In genomic region chr6:30488697-30489080, GRCh38 we compare ENCODE assay signal across 8 cellular contexts. TPM values are rescaled to one million over a fixed set of nuclear protein-coding genes. Genes with fewer than 3 reads are reported as not detected.
A peak's percentile ranks its signal among the peaks of the same experiment; 100 is the strongest.
DNase-seq lines count a peak whose midpoint lies in the region; ATAC-seq, FAIRE-seq and TF ChIP-seq lines count a peak whose summit lies in the region.
"Not testable (repeated sequence)": the region's sequence is repeated elsewhere in the genome, so short reads cannot be mapped to it uniquely, and the experiment has no call there.

No MANE protein-coding gene starts in this region.

- TF ChIP-seq RAD21 in HepG2 (CRISPR knock-in tag; IDR thresholded peaks at IDR 0.05): not testable (repeated sequence)

- CTCF ChIA-PET in CD4-positive, alpha-beta T cell (lab: Charles Lee): interaction anchor here (2.9 kb wide), 1 partner anchor 56 kb away, joined by 7 read pairs; no protein-coding TSS in a partner anchor
- CTCF ChIA-PET in activated CD4-positive, alpha-beta T cell treated with anti-CD3 and anti-CD28 coated beads for 36 hours (lab: Charles Lee): interaction anchor here (8.4 kb wide), 1 partner anchor 43 kb away, joined by 60 read pairs; no protein-coding TSS in a partner anchor
- CTCF ChIA-PET in HepG2 (lab: Yijun Ruan, JAX; ENCODE audit: low intra/inter-chr PET ratio, low total read pairs): interaction anchor here (1.1 kb wide), 1 partner anchor 52 kb away, joined by 3 read pairs; no protein-coding TSS in a partner anchor

- H3K4me1 ChIP-seq in KMS-11 (ENCODE audit: low read depth, poor library complexity, severe bottlenecking): peaks cover 12% of the 10 kb centered on the region
- H3K4me1 ChIP-seq in esophagus (ENCODE audit: control insufficient read depth in 2 of 2, insufficient read depth in 2 of 2, low read length in 1 of 2): peaks cover 10 to 14% of the 10 kb centered on the region in 2 donors
- peaks cover 25% of the 10 kb centered on the region for H3K4me1 ChIP-seq in HepG2 (ENCODE audit: insufficient read depth, low read length)
- H3K4me1 ChIP-seq in suprapubic skin: peaks cover 34% of the 10 kb centered on the region

- TF ChIP-seq EP300 in HepG2 (IDR thresholded peaks at IDR 0.05; ENCODE audit: low read depth in 2 of 2, low read length in 2 of 2); HepG2 (CRISPR knock-in tag; IDR thresholded peaks at IDR 0.05; ENCODE audit: borderline replicate concordance); suprapubic skin (IDR thresholded peaks at IDR 0.05): not testable (repeated sequence)

- H3K36me3 ChIP-seq in KMS-11 (ENCODE audit: insufficient read depth): not testable (repeated sequence)
- H3K36me3 ChIP-seq in esophagus (ENCODE audit: control insufficient read depth in 2 of 2, insufficient read depth in 2 of 2, low read length in 1 of 2) (peaks cover 9 to 29% of the 10 kb centered on the region in 2 donors), HepG2 (replicated peaks in 1 of 2; ENCODE audit: control insufficient read depth in 1 of 2, insufficient read depth in 2 of 2, low read length in 2 of 2) (peaks cover 1 to 19% of the 10 kb centered on the region in 2 experiments; a peak in 4 of 5 replicates), suprapubic skin (peaks cover 37% of the 10 kb centered on the region)

- BruUV-seq in HepG2 (replicated peaks; lab: Mats Ljungman, UMichigan): not testable (repeated sequence)

- not testable (repeated sequence) for H3K27me3 Mint-ChIP-seq in CD4-positive, alpha-beta T cell; activated CD4-positive, alpha-beta T cell treated with anti-CD3 and anti-CD28 coated beads for 36 hours
- H3K27me3 Mint-ChIP-seq in osteocyte (ENCODE audit: unreplicated experiment): peaks cover 11% of the 10 kb centered on the region

- POLR2A ChIA-PET in CD4-positive, alpha-beta T cell (lab: Charles Lee): interaction anchor here (1.5 to 8.1 kb wide), 3 partner anchors 22 to 126 kb away, joined by 5 to 206 read pairs (median 7); no protein-coding TSS in a partner anchor
- POLR2A ChIA-PET in activated CD4-positive, alpha-beta T cell treated with anti-CD3 and anti-CD28 coated beads for 36 hours (lab: Charles Lee): interaction anchor here (1.0 kb wide), 1 partner anchor 39 kb away, joined by 3 read pairs; no protein-coding TSS in a partner anchor
- POLR2A ChIA-PET in HepG2 (lab: Yijun Ruan, JAX): not testable (repeated sequence)

- H3K9me3 ChIP-seq in CD4-positive, alpha-beta T cell (ENCODE audit: control insufficient read depth, low read length); esophagus (ENCODE audit: control insufficient read depth in 2 of 2, insufficient read depth in 1 of 2, low read depth in 1 of 2, low read length in 1 of 2); HepG2 (ENCODE audit: low read length); suprapubic skin: not testable (repeated sequence)

- TF ChIP-seq CTCF in CD4-positive, alpha-beta T cell (IDR thresholded peaks at IDR 0.05); KMS-11 (conservative IDR thresholded peaks at IDR 0.05; ENCODE audit: low read depth, low read length); astrocyte of the spinal cord (IDR thresholded peaks at IDR 0.05; ENCODE audit: low read depth, low read length); HepG2 (CRISPR knock-in tag; IDR thresholded peaks at IDR 0.05); osteocyte (IDR thresholded peaks at IDR 0.05); suprapubic skin (IDR thresholded peaks at IDR 0.05): not testable (repeated sequence)

- DNase-seq in CD4-positive, alpha-beta T cell; activated CD4-positive, alpha-beta T cell treated with anti-CD3 and anti-CD28 coated beads for 36 hours; astrocyte of the spinal cord (ENCODE audit: low read depth, low spot score); HepG2 (ENCODE audit: low spot score); osteocyte (ENCODE audit: extremely low spot score, unreplicated experiment); suprapubic skin (ENCODE audit: low spot score in 2 of 2): not testable (repeated sequence)

- TF ChIP-seq POLR2A in HepG2 (IDR thresholded peaks at IDR 0.05; ENCODE audit: insufficient read depth in 1 of 2, low read depth in 2 of 2, low read length in 2 of 2); suprapubic skin (IDR thresholded peaks at IDR 0.05): not testable (repeated sequence)

- H3K4me3 ChIP-seq in KMS-11 (IDR thresholded peaks at IDR 0.05; ENCODE audit: insufficient read depth, low read depth, low read length); esophagus (ENCODE audit: low read depth in 1 of 2, low read length in 2 of 2): not testable (repeated sequence)
- H3K4me3 ChIP-seq in astrocyte of the spinal cord (ENCODE audit: low read depth, low read length): peak overlapping the region; percentile 92
- peak overlapping the region in 2 of 3 experiments; percentile 80 to 97; a peak in 4 of 6 replicates for H3K4me3 ChIP-seq in HepG2 (replicated peaks in 1 of 3; ENCODE audit: insufficient read depth in 1 of 3, low read depth in 2 of 3, low read length in 3 of 3)
- H3K4me3 ChIP-seq in suprapubic skin: peak overlapping the region; percentile 99

- H3K4me3 Mint-ChIP-seq in CD4-positive, alpha-beta T cell: peak overlapping the region; percentile 100
- peak overlapping the region; percentile 95 for H3K4me3 Mint-ChIP-seq in activated CD4-positive, alpha-beta T cell treated with anti-CD3 and anti-CD28 coated beads for 36 hours
- peak overlapping the region; percentile 88 for H3K4me3 Mint-ChIP-seq in osteocyte (ENCODE audit: unreplicated experiment)

- in situ Hi-C loops in astrocyte of the spinal cord (cut with HindIII; ENCODE audit: low sequenced_read_pairs): not testable (repeated sequence)
- in situ Hi-C loops in HepG2 (cut with HindIII; ENCODE audit: extremely low pct_ligation_motif_present, low pct_unique_long_range_greater_than_20kb): loop anchor here (10.0 kb wide), 1 partner anchor 236 kb away; the partner anchor contains the start of gene TUBB

- not testable (repeated sequence) for H3K9me3 Mint-ChIP-seq in CD4-positive, alpha-beta T cell; activated CD4-positive, alpha-beta T cell treated with anti-CD3 and anti-CD28 coated beads for 36 hours (ENCODE audit: low read depth); osteocyte (ENCODE audit: unreplicated experiment)

- not testable (repeated sequence) for H3K9ac ChIP-seq in KMS-11
- peak overlapping the region; percentile 74; the same call in 1 of the 2 replicates for H3K9ac ChIP-seq in HepG2 (ENCODE audit: insufficient read depth, low read depth, low read length)

- peaks cover 48% of the 10 kb centered on the region for H3K36me3 Mint-ChIP-seq in CD4-positive, alpha-beta T cell (ENCODE audit: low read depth)
- H3K36me3 Mint-ChIP-seq in activated CD4-positive, alpha-beta T cell treated with anti-CD3 and anti-CD28 coated beads for 36 hours (ENCODE audit: low read depth): peaks cover 43% of the 10 kb centered on the region
- peaks cover 29% of the 10 kb centered on the region for H3K36me3 Mint-ChIP-seq in osteocyte (ENCODE audit: unreplicated experiment)

- peaks cover 10% of the 10 kb centered on the region; the same call in 1 of the 2 replicates for H3K79me2 ChIP-seq in KMS-11 (ENCODE audit: insufficient read depth, low read depth)
- not testable (repeated sequence) for H3K79me2 ChIP-seq in HepG2 (ENCODE audit: insufficient read depth, low read length)

- H3K4me2 ChIP-seq in KMS-11: not testable (repeated sequence)
- H3K4me2 ChIP-seq in HepG2 (ENCODE audit: low read depth, low read length): peak overlapping the region; percentile 84

- peak overlapping the region; percentile 35; the same call in 1 of the 2 replicates for H2AFZ ChIP-seq in KMS-11 (ENCODE audit: low read depth)
- not testable (repeated sequence) for H2AFZ ChIP-seq in HepG2 (ENCODE audit: low read length)

- not testable (repeated sequence) for FAIRE-seq in HepG2 (lab: Jason Lieb, UNC)

- H3K27ac Mint-ChIP-seq in CD4-positive, alpha-beta T cell: peak overlapping the region; percentile 98
- H3K27ac Mint-ChIP-seq in activated CD4-positive, alpha-beta T cell treated with anti-CD3 and anti-CD28 coated beads for 36 hours: peak overlapping the region; percentile 98
- peak overlapping the region; percentile 97 for H3K27ac Mint-ChIP-seq in osteocyte (ENCODE audit: unreplicated experiment)

- not testable (repeated sequence) for H4K20me1 ChIP-seq in KMS-11 (ENCODE audit: insufficient read depth); HepG2 (ENCODE audit: insufficient read depth, low read length)

- intact Hi-C loops in CD4-positive, alpha-beta T cell (cut with DNase I, micrococcal nuclease): loop anchor here (1.0 to 2.0 kb wide), 3 partner anchors 28 to 229 kb away; partner anchors contain the start of genes MDC1 (in 1 of the 2), MRPS18B (in 1 of the 2) and PPP1R10 (in 1 of the 2)
- intact Hi-C loops in activated CD4-positive, alpha-beta T cell treated with anti-CD3 and anti-CD28 coated beads for 36 hours (cut with DNase I, micrococcal nuclease): loop anchor here (1.0 to 2.0 kb wide), 10 partner anchors 28 to 229 kb away; partner anchors contain the start of genes GNL1 (in 2 of the 2), ABCF1 (in 1 of the 2), C6orf136 (in 1 of the 2) and DHX16 (in 1 of the 2)
- intact Hi-C loops in HepG2 (cut with micrococcal nuclease; ENCODE audit: unreplicated experiment): loop anchor here (1.0 kb wide), 2 partner anchors 40 to 53 kb away; no protein-coding TSS in a partner anchor

- peaks cover 58% of the 10 kb centered on the region for H3K4me1 Mint-ChIP-seq in CD4-positive, alpha-beta T cell (ENCODE audit: low read depth)
- H3K4me1 Mint-ChIP-seq in activated CD4-positive, alpha-beta T cell treated with anti-CD3 and anti-CD28 coated beads for 36 hours: peaks cover 37% of the 10 kb centered on the region
- peaks cover 16% of the 10 kb centered on the region for H3K4me1 Mint-ChIP-seq in osteocyte (ENCODE audit: unreplicated experiment)

- H3K27ac ChIP-seq in CD4-positive, alpha-beta T cell (ENCODE audit: low read depth, low read length): peak overlapping the region; percentile 95
- H3K27ac ChIP-seq in KMS-11: not testable (repeated sequence)
- peak overlapping the region; percentile 68 to 82 for H3K27ac ChIP-seq in esophagus (ENCODE audit: low read depth in 2 of 2, low read length in 1 of 2)
- H3K27ac ChIP-seq in HepG2 (ENCODE audit: extremely low read length, insufficient read depth, low read length): peak overlapping the region; percentile 41
- H3K27ac ChIP-seq in suprapubic skin: peak overlapping the region; percentile 100

- not testable (repeated sequence) for ATAC-seq in CD4-positive, alpha-beta T cell (ENCODE audit: poor library complexity); activated CD4-positive, alpha-beta T cell treated with anti-CD3 and anti-CD28 coated beads for 36 hours; HepG2

- H3K27me3 ChIP-seq in CD4-positive, alpha-beta T cell (ENCODE audit: control insufficient read depth, insufficient read depth, low read length); esophagus (ENCODE audit: control insufficient read depth in 1 of 2, insufficient read depth in 2 of 2, low read length in 2 of 2); HepG2 (ENCODE audit: control insufficient read depth in 1 of 2, insufficient read depth in 2 of 2, low read length in 2 of 2); suprapubic skin: not testable (repeated sequence)
- peaks cover 11% of the 10 kb centered on the region; the same call in 1 of the 2 replicates for H3K27me3 ChIP-seq in KMS-11 (ENCODE audit: insufficient read depth, low read depth)

- 91 to 96% methylated on average over 6 of the region's 6 CpGs for WGBS in esophagus, 2 donors
- WGBS in HepG2 (ENCODE audit: low lambda C conversion rate): 93% methylated on average over 6 of the region's 6 CpGs
- 89% methylated on average over 6 of the region's 6 CpGs for WGBS in suprapubic skin

RNA-seq across cellular contexts. Expression of gene HLA-E, which starts 0.6 kb away (rescaled TPM):
- 1,000 to 10,000 TPM; 1,136 to 1,173 TPM for total RNA-seq in CD4-positive, alpha-beta T cell
- total RNA-seq in activated CD4-positive, alpha-beta T cell treated with anti-CD3 and anti-CD28 coated beads for 36 hours: 100 to 1,000 TPM; 451 to 502 TPM
- 100 to 1,000 TPM; 162 to 196 TPM for polyA plus RNA-seq in esophagus
- 21.2 and 45.2 TPM in 2 replicates for total RNA-seq in HepG2 (2016; rRNA removed; fragmentation: Illumina TruSeq; extraction: Trizol)
- total RNA-seq in HepG2 (2016; cell fraction: cytosol; rRNA removed; fragmentation: Illumina TruSeq; extraction: Trizol; ENCODE audit: low read depth): 6.3 and 7.1 TPM in 2 replicates
- total RNA-seq in HepG2 (2016; cell fraction: insoluble cytoplasmic fraction; rRNA removed; fragmentation: Illumina TruSeq; extraction: Trizol): 21.6 and 46.9 TPM in 2 replicates
- total RNA-seq in HepG2 (2016; cell fraction: membrane; rRNA removed; fragmentation: Illumina TruSeq; extraction: Trizol): 12.5 and 14.1 TPM in 2 replicates
- total RNA-seq in HepG2 (2016; cell fraction: nucleus; rRNA removed; fragmentation: Illumina TruSeq; extraction: Trizol): 38.3 and 44.5 TPM in 2 replicates
- polyA plus RNA-seq in HepG2 (2011; rRNA removed): 90.4 and 99.8 TPM in 2 replicates
- 94.6 and 111 TPM in 2 replicates for polyA plus RNA-seq in HepG2 (2011; cell fraction: cytosol; rRNA removed)
- 67.6 and 75.6 TPM in 2 replicates for polyA plus RNA-seq in HepG2 (2011; cell fraction: nucleus; rRNA removed)
- polyA plus RNA-seq in HepG2 (2012): 64.9 and 110 TPM in 2 replicates
- 6.6 and 6.7 TPM in 2 replicates for polyA plus RNA-seq in HepG2 (2016; cell fraction: cytosol; fragmentation: Illumina TruSeq; extraction: Trizol; ENCODE audit: low read depth)
- 23.6 and 24.3 TPM in 2 replicates for polyA plus RNA-seq in HepG2 (2016; cell fraction: insoluble cytoplasmic fraction; fragmentation: Illumina TruSeq; extraction: Trizol; ENCODE audit: low read depth)
- polyA plus RNA-seq in HepG2 (2016; cell fraction: membrane; fragmentation: Illumina TruSeq; extraction: Trizol; ENCODE audit: low read depth): 11.8 and 12.2 TPM in 2 replicates
- 68.0 and 69.9 TPM in 2 replicates for polyA plus RNA-seq in HepG2 (2016; cell fraction: nucleus; fragmentation: Illumina TruSeq; extraction: Trizol; ENCODE audit: insufficient read depth, low read depth)
- 39.4 and 80.9 TPM in 2 replicates for polyA minus RNA-seq in HepG2 (2011; rRNA and poly(A)+ RNA removed; ENCODE audit: low replicate concordance)
- 45.5 and 56.8 TPM in 2 replicates for polyA minus RNA-seq in HepG2 (2011; cell fraction: cytosol; rRNA and poly(A)+ RNA removed)
- polyA minus RNA-seq in HepG2 (2011; cell fraction: nucleus; rRNA and poly(A)+ RNA removed): 17.4 and 26.7 TPM in 2 replicates
- 170 and 174 TPM in 2 replicates for total RNA-seq in osteocyte
- 100 to 1,000 TPM; 496 to 771 (median 601) TPM for total RNA-seq in suprapubic skin
